In the genomic region with DNA sequence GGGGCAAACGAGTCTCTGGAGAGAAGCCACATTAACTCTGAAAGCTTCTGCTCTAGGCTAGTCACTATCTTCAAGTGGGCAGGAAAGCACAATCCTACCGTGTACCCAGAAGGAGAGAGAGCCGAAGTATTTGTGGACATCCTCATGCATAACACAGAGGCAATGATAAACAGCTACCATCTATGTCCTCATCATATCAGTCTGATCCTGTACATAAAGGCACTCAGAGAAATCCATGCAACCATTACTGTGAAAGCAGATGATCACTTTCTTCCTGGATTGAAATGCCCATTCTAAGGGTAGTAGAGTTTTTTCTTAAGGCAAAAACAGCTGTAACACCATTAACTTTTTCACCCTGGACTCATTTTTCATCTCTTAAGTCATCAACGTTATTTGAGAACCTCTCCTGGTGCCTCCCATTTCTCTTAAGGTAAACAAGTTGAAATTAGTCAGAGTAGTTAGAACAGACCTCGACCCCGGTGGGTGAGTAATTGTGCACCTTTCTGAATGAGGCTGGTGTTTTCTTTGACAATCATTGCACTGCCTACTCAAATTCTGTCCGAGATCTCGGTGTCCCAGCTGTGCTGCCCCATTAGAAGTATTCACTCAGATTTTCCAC, we compare ENCODE assay signal across 8 cellular contexts.
DNase-seq lines count a peak whose midpoint lies in the region; ATAC-seq, FAIRE-seq and TF ChIP-seq lines count a peak whose summit lies in the region.

No MANE protein-coding gene starts in this region.

- no peaks in the 10 kb centered on the region for H3K9me3 ChIP-seq in SJSA1 (replicated peaks)
- no peaks in the 10 kb centered on the region for H3K9me3 ChIP-seq in left lung

- POLR2A ChIA-PET in naive thymus-derived CD8-positive, alpha-beta T cell (lab: Charles Lee): no interaction called here

- H3K4me1 Mint-ChIP-seq in naive thymus-derived CD8-positive, alpha-beta T cell: peaks cover 8 to 23% (median 12%) of the 10 kb centered on the region in 4 donors

- no peak overlapping the region for H3K4me3 Mint-ChIP-seq in naive thymus-derived CD8-positive, alpha-beta T cell

- no peaks in the 10 kb centered on the region for H3K36me3 Mint-ChIP-seq in naive thymus-derived CD8-positive, alpha-beta T cell

- TF ChIP-seq CTCF in left lung (IDR thresholded peaks at IDR 0.05): no peak

- intact Hi-C loops in left lung (cut with DNase I): no loop called here

- no peaks in the 10 kb centered on the region for H3K9me3 Mint-ChIP-seq in naive thymus-derived CD8-positive, alpha-beta T cell

- H3K4me3 ChIP-seq in SJSA1 (no peak overlapping the region), left lung (no peak overlapping the region)

- ATAC-seq in HG02588 (IDR thresholded peaks at IDR 0.05; ENCODE audit: unreplicated experiment) (peak; percentile 52), left lung (peak; percentile 33)
- no peak for ATAC-seq in naive thymus-derived CD8-positive, alpha-beta T cell

- H3K36me3 ChIP-seq in SJSA1: no peaks in the 10 kb centered on the region
- H3K36me3 ChIP-seq in left lung: no peaks in the 10 kb centered on the region

- peaks cover 0 to 7% (median 3%) of the 10 kb centered on the region in 5 donors for H3K27me3 Mint-ChIP-seq in naive thymus-derived CD8-positive, alpha-beta T cell

- H3K27ac Mint-ChIP-seq in naive thymus-derived CD8-positive, alpha-beta T cell: no peak overlapping the region

- no peaks in the 10 kb centered on the region for H3K27me3 ChIP-seq in SJSA1 (replicated peaks)
- H3K27me3 ChIP-seq in left lung: no peaks in the 10 kb centered on the region

- no peak for DNase-seq in GM18507 (ENCODE audit: extremely low spot score, insufficient read length, low read depth)
- DNase-seq in SJSA1 (ENCODE audit: low read depth in 1 of 2, low spot score in 2 of 2): peak; percentile 46 to 60
- DNase-seq in left lung: no peak
- no peak for DNase-seq in activated gamma-delta T cell treated with Interleukin-2 at 50 U/mL for 16 hours
- no peak for DNase-seq in occipital lobe (lab: John Stamatoyannopoulos, UW)
- DNase-seq in naive thymus-derived CD8-positive, alpha-beta T cell: no peak
- DNase-seq in AG08396 (ENCODE audit: low spot score): no peak

- H3K27ac ChIP-seq in SJSA1: no peak overlapping the region
- H3K27ac ChIP-seq in left lung: no peak overlapping the region

- FAIRE-seq in GM18507 (lab: Jason Lieb, UNC): peak; percentile 41

- H3K4me1 ChIP-seq in SJSA1 (replicated peaks) (peaks cover 59% of the 10 kb centered on the region), left lung (peaks cover 0 to 31% of the 10 kb centered on the region in 2 donors)

Comparison
In these comparisons a context has a peak if more than half of its experiments do, and no peak if none do; other contexts are left out.
1. DNase-seq: peak in SJSA1 (2 of 2); none in GM18507 (single experiment), left lung (0 of 2), activated gamma-delta T cell treated with Interleukin-2 at 50 U/mL for 16 hours (single experiment), occipital lobe (single experiment), naive thymus-derived CD8-positive, alpha-beta T cell (0 of 10) and AG08396 (single experiment).
2. ATAC-seq: peak in HG02588 (single experiment) and left lung (single experiment); none in naive thymus-derived CD8-positive, alpha-beta T cell (0 of 2).